ENCODE assay signal across 15 cellular contexts in genomic region chr15:48005921-48006541, GRCh38.
DNase-seq lines count a peak whose midpoint lies in the region; ATAC-seq, FAIRE-seq and TF ChIP-seq lines count a peak whose summit lies in the region.
"Had no signal": no experiment of that assay in that cellular context is flagged by ENCODE, and none has a peak within 500 bp of the region (broad histone marks: within the 10 kb centered on the region; RNA-seq: fewer than 3 reads in every experiment).

No MANE protein-coding gene starts in this region.

- no peaks in the 10 kb centered on the region for H3K36me3 Mint-ChIP-seq in type B pancreatic cell
- H3K36me3 Mint-ChIP-seq: T-cell had no signal

- no peak overlapping the region for H3K4me3 ChIP-seq in left lung
- H3K4me3 ChIP-seq: right atrium auricular region had no signal

- intact Hi-C loops in left lung (cut with DNase I), result no loop called here

- peaks cover 20% of the 10 kb centered on the region for H3K4me1 Mint-ChIP-seq in type B pancreatic cell (ENCODE audit: unreplicated experiment)
- H3K4me1 Mint-ChIP-seq: activated CD4-positive, alpha-beta T cell treated with anti-CD3 and anti-CD28 coated beads for 36 hours; stimulated activated naive CD8-positive, alpha-beta T cell treated with anti-CD3 and anti-CD28 coated beads, Interleukin-15, amount 100 ng/mL, for 72 hours; T-cell had no signal

- no peak for TF ChIP-seq CTCF in left lung (IDR thresholded peaks at IDR 0.05)
- no peak for TF ChIP-seq CTCF in type B pancreatic cell (conservative IDR thresholded peaks at IDR 0.05)

- peak overlapping the region in 1 of 2 donors; percentile 11 for H3K27ac ChIP-seq in left lung
- H3K27ac ChIP-seq: right atrium auricular region had no signal

- H3K4me3 Mint-ChIP-seq in type B pancreatic cell, result peak overlapping the region; percentile 32
- H3K4me3 Mint-ChIP-seq: activated CD4-positive, alpha-beta T cell treated with anti-CD3 and anti-CD28 coated beads for 36 hours; activated T-helper 1 cell treated with anti-CD3 and anti-CD28 coated beads, Interleukin-12 subunit alpha, Interleukin-12 subunit beta, Interleukin-2, Interleukin-4 antibody, amounts not matched to agents 30 ng/mL and 10 ng/mL and 1 ng/mL, durations not matched to agents 14 hours and 24 hours and 36 hours; stimulated activated naive CD8-positive, alpha-beta T cell treated with anti-CD3 and anti-CD28 coated beads, Interleukin-15, amount 100 ng/mL, for 72 hours; T-cell had no signal

- no peak for FAIRE-seq in HTR-8/SVneo (lab: Jason Lieb, UNC)
- FAIRE-seq in endometrium (lab: Jason Lieb, UNC), result peak; percentile 80
- FAIRE-seq: astrocyte had no signal

- H3K27me3 Mint-ChIP-seq in type B pancreatic cell, result peaks cover 3% of the 10 kb centered on the region

- ATAC-seq in left lung (peak; percentile 83), HG03354 (IDR thresholded peaks at IDR 0.05; ENCODE audit: poor library complexity, severe bottlenecking, unreplicated experiment) (no peak), GM18870 (IDR thresholded peaks at IDR 0.05; ENCODE audit: unreplicated experiment) (no peak)
- ATAC-seq: activated CD4-positive, alpha-beta T cell treated with anti-CD3 and anti-CD28 coated beads for 36 hours; stimulated activated naive CD8-positive, alpha-beta T cell treated with anti-CD3 and anti-CD28 coated beads, Interleukin-15, amount 100 ng/mL, for 72 hours; T-cell had no signal

- peaks cover 0 to 13% of the 10 kb centered on the region in 2 donors for H3K4me1 ChIP-seq in left lung
- H3K4me1 ChIP-seq: right atrium auricular region had no signal

- H3K9me3 ChIP-seq in left lung, result no peaks in the 10 kb centered on the region
- H3K9me3 ChIP-seq: right atrium auricular region had no signal

- DNase-seq in HTR-8/SVneo (ENCODE audit: insufficient read length, low spot score), result peak; percentile 12
- DNase-seq in left lung, result peak in 1 of 2 donors; percentile 57
- DNase-seq in type B pancreatic cell (ENCODE audit: extremely low spot score, unreplicated experiment), result no peak
- no peak for DNase-seq in NCI-H2227 treated with DMSO at 0.1 percent for 48 hours (lab: John Stamatoyannopoulos, UW)
- DNase-seq: activated CD4-positive, alpha-beta T cell treated with anti-CD3 and anti-CD28 coated beads for 36 hours; COR-L47; effector CD4-positive, alpha-beta T cell; stimulated activated naive CD8-positive, alpha-beta T cell treated with anti-CD3 and anti-CD28 coated beads, Interleukin-15, amount 100 ng/mL, for 72 hours; T-cell had no signal

- H3K27me3 ChIP-seq in left lung, result no peaks in the 10 kb centered on the region
- H3K27me3 ChIP-seq: right atrium auricular region had no signal

- no peaks in the 10 kb centered on the region for H3K36me3 ChIP-seq in left lung
- H3K36me3 ChIP-seq: right atrium auricular region had no signal

- H3K9me3 Mint-ChIP-seq in type B pancreatic cell, result peaks cover 9% of the 10 kb centered on the region
- H3K9me3 Mint-ChIP-seq: activated T-helper 1 cell treated with anti-CD3 and anti-CD28 coated beads, Interleukin-12 subunit alpha, Interleukin-12 subunit beta, Interleukin-2, Interleukin-4 antibody, amounts not matched to agents 30 ng/mL and 10 ng/mL and 1 ng/mL, durations not matched to agents 14 hours and 24 hours and 36 hours; stimulated activated naive CD8-positive, alpha-beta T cell treated with anti-CD3 and anti-CD28 coated beads, Interleukin-15, amount 100 ng/mL, for 72 hours; T-cell had no signal

- peak overlapping the region; percentile 73 for H3K27ac Mint-ChIP-seq in type B pancreatic cell
- H3K27ac Mint-ChIP-seq: activated CD4-positive, alpha-beta T cell treated with anti-CD3 and anti-CD28 coated beads for 36 hours; activated T-helper 1 cell treated with anti-CD3 and anti-CD28 coated beads, Interleukin-12 subunit alpha, Interleukin-12 subunit beta, Interleukin-2, Interleukin-4 antibody, amounts not matched to agents 30 ng/mL and 10 ng/mL and 1 ng/mL, durations not matched to agents 14 hours and 24 hours and 36 hours; stimulated activated naive CD8-positive, alpha-beta T cell treated with anti-CD3 and anti-CD28 coated beads, Interleukin-15, amount 100 ng/mL, for 72 hours; T-cell had no signal
